9 cellular contexts compared by ENCODE assay signal in genomic region chr9:76905661-76905983, GRCh38. TPM values are rescaled to one million over a fixed set of nuclear protein-coding genes. Genes with fewer than 3 reads are reported as not detected.
DNase-seq lines count a peak whose midpoint lies in the region; ATAC-seq and TF ChIP-seq lines count a peak whose summit lies in the region.
"Had no signal": no experiment of that assay in that cellular context is flagged by ENCODE, and none has a peak within 500 bp of the region (broad histone marks: within the 10 kb centered on the region; RNA-seq: fewer than 3 reads in every experiment).

No MANE protein-coding gene starts in this region.

- H3K36me3 ChIP-seq in MG63 = no peaks in the 10 kb centered on the region
- no peaks in the 10 kb centered on the region for H3K36me3 ChIP-seq in breast epithelium

- no peak overlapping the region for H3K27ac Mint-ChIP-seq in activated naive CD4-positive, alpha-beta T cell treated with anti-CD3 and anti-CD28 coated beads for 36 hours
- H3K27ac Mint-ChIP-seq: memory B cell had no signal

- H3K4me3 ChIP-seq in MG63 (peak overlapping the region; percentile 57), breast epithelium (peak overlapping the region; percentile 47 to 66 (median 50))

- DNase-seq in MG63 (no peak), breast epithelium (ENCODE audit: low spot score in 2 of 2) (no peak), substantia nigra (lab: John Stamatoyannopoulos, UW) (no peak), SW 1271 (lab: John Stamatoyannopoulos, UW) (no peak)
- DNase-seq in activated naive CD4-positive, alpha-beta T cell treated with anti-CD3 and anti-CD28 coated beads for 36 hours = no peak

- no peak for ATAC-seq in HG02970 (IDR thresholded peaks at IDR 0.05; ENCODE audit: low FRiP score, unreplicated experiment)
- no peak for ATAC-seq in HG03280 (IDR thresholded peaks at IDR 0.05; ENCODE audit: unreplicated experiment)

- no peak for TF ChIP-seq CTCF in breast epithelium (IDR thresholded peaks at IDR 0.05)

- no peaks in the 10 kb centered on the region for H3K36me3 Mint-ChIP-seq in activated naive CD4-positive, alpha-beta T cell treated with anti-CD3 and anti-CD28 coated beads for 36 hours (ENCODE audit: low read depth)
- H3K36me3 Mint-ChIP-seq: memory B cell had no signal

- no peaks in the 10 kb centered on the region for H3K9me3 Mint-ChIP-seq in activated naive CD4-positive, alpha-beta T cell treated with anti-CD3 and anti-CD28 coated beads for 36 hours
- H3K9me3 Mint-ChIP-seq: memory B cell had no signal

- H3K4me1 Mint-ChIP-seq in activated naive CD4-positive, alpha-beta T cell treated with anti-CD3 and anti-CD28 coated beads for 36 hours (ENCODE audit: low read depth) = peaks cover 4% of the 10 kb centered on the region

- no peak for TF ChIP-seq POLR2A in breast epithelium (IDR thresholded peaks at IDR 0.05)

- H3K27ac ChIP-seq in breast epithelium = no peak overlapping the region
- peak overlapping the region; percentile 85 for H3K27ac ChIP-seq in layer of hippocampus (ENCODE audit: low read depth, low read length)
- peak overlapping the region; percentile 90 for H3K27ac ChIP-seq in substantia nigra (ENCODE audit: low read depth, low read length, poor library complexity, severe bottlenecking)

- H3K9me3 ChIP-seq in MG63 (no peaks in the 10 kb centered on the region), breast epithelium (no peaks in the 10 kb centered on the region)

- peaks cover 4 to 12% of the 10 kb centered on the region in 2 donors for H3K4me1 ChIP-seq in breast epithelium

- no peak overlapping the region for H3K4me3 Mint-ChIP-seq in activated naive CD4-positive, alpha-beta T cell treated with anti-CD3 and anti-CD28 coated beads for 36 hours
- H3K4me3 Mint-ChIP-seq: memory B cell had no signal

- CTCF ChIA-PET in activated naive CD4-positive, alpha-beta T cell treated with anti-CD3 and anti-CD28 coated beads for 36 hours (lab: Charles Lee) = interaction anchor here (0.6 kb wide), 1 partner anchor 218 kb away, joined by 3 read pairs; no protein-coding TSS in a partner anchor

- H3K27me3 Mint-ChIP-seq in activated naive CD4-positive, alpha-beta T cell treated with anti-CD3 and anti-CD28 coated beads for 36 hours (ENCODE audit: low read depth) = peaks cover 57% of the 10 kb centered on the region

- intact Hi-C loops in breast epithelium (cut with DNase I; ENCODE audit: low total_unique reads) = no loop called here
- intact Hi-C loops in activated naive CD4-positive, alpha-beta T cell treated with anti-CD3 and anti-CD28 coated beads for 36 hours (cut with micrococcal nuclease) = no loop called here

- no peaks in the 10 kb centered on the region for H3K27me3 ChIP-seq in MG63
- peaks cover 0 to 6% of the 10 kb centered on the region in 2 donors for H3K27me3 ChIP-seq in breast epithelium
- no peaks in the 10 kb centered on the region for H3K27me3 ChIP-seq in layer of hippocampus (ENCODE audit: control insufficient read depth, insufficient read depth, low read length)

RNA-seq across cellular contexts. Expression of gene PRUNE2, which starts 0.3 kb away (rescaled TPM):
- 2.7 and 24.2 TPM in 2 replicates for total RNA-seq in MG63 (2014; rRNA removed; shearing (Covaris generic); ENCODE audit: low replicate concordance)
- total RNA-seq in breast epithelium = 10 to 100 TPM in 2 of 3 donors, 1 to 10 TPM in 1; 4.6 to 14.7 (median 12.0) TPM
- under 1 TPM in 1 of 2 experiments, not detected in 1; 0.38 TPM for total RNA-seq in activated naive CD4-positive, alpha-beta T cell treated with anti-CD3 and anti-CD28 coated beads for 36 hours

Comparison
In these comparisons a context has a peak if more than half of its experiments do, and no peak if none do; other contexts are left out.
1. H3K27ac ChIP-seq: peak in layer of hippocampus (single experiment) and substantia nigra (single experiment); none in breast epithelium (0 of 2).